In the genomic region with DNA sequence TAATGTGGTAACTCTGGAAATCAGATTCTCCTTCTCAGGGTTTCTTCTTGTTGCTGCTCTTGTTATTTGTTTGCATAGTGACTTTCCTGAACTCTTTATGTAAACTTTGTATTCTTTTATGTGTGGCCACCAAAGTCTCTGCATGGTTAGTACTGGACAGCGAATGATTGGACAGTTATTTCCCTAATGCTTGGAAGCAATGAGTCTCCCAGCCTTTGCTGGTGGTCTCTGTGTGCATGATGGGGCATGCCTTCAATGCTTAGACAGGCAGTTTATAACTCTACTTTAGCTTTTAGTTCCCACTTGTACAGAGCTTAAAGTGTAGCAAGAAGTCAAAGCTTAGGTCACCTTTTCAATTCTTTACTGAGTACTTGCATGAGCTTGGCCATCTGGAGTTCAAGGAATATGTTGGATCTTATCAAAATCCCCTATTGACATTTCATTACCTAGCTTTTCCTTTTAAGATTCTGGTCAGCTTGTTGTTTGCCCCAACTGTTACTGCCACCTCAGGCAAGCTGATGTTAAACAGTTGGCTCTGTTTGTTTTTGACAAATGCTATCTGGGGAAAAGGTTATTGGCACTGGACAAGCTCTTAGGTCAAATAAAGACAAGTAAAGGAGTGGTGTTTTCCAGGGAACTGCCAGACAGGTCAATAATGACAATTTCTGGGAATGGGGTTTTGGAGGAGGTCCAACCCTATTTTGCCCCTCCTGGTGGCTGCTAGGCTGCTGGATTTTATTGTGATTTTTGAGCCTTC, we compare ENCODE assay signal across 3 cellular contexts.
TF ChIP-seq lines count a peak whose summit lies in the region.

No MANE protein-coding gene starts in this region.

TF ChIP-seq in SK-N-SH, 30 proteins besides CTCF, POLR2A, EP300 and RAD21:
- TF ChIP-seq RFX5 (IDR thresholded peaks at IDR 0.05; ENCODE audit: low read length) (no peak), EZH2phosphoT487 (IDR thresholded peaks at IDR 0.05; ENCODE audit: borderline replicate concordance, low read depth) (no peak), FOXM1 (IDR thresholded peaks at IDR 0.05; ENCODE audit: low read depth) (no peak), CHD2 (IDR thresholded peaks at IDR 0.05; ENCODE audit: low read length, partially characterized antibody) (no peak), RXRA (IDR thresholded peaks at IDR 0.05; ENCODE audit: borderline replicate concordance, low read depth) (no peak), MXI1 (IDR thresholded peaks at IDR 0.05; ENCODE audit: low read depth, low read length) (no peak)
- TF ChIP-seq, protein P1, sequence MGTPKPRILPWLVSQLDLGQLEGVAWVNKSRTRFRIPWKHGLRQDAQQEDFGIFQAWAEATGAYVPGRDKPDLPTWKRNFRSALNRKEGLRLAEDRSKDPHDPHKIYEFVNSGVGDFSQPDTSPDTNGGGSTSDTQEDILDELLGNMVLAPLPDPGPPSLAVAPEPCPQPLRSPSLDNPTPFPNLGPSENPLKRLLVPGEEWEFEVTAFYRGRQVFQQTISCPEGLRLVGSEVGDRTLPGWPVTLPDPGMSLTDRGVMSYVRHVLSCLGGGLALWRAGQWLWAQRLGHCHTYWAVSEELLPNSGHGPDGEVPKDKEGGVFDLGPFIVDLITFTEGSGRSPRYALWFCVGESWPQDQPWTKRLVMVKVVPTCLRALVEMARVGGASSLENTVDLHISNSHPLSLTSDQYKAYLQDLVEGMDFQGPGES (IDR thresholded peaks at IDR 0.05; ENCODE audit: low read depth, low read length): no peak
- TF ChIP-seq, protein P2, sequence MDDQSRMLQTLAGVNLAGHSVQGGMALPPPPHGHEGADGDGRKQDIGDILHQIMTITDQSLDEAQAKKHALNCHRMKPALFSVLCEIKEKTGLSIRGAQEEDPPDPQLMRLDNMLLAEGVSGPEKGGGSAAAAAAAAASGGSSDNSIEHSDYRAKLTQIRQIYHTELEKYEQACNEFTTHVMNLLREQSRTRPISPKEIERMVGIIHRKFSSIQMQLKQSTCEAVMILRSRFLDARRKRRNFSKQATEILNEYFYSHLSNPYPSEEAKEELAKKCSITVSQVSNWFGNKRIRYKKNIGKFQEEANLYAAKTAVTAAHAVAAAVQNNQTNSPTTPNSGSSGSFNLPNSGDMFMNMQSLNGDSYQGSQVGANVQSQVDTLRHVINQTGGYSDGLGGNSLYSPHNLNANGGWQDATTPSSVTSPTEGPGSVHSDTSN (IDR thresholded peaks at IDR 0.05): no peak

TF ChIP-seq in SK-N-SH treated with all-trans-retinoic acid at 6 μM for 48 hours, 23 proteins besides CTCF, POLR2A, EP300 and RAD21:
- TF ChIP-seq, protein P3, sequence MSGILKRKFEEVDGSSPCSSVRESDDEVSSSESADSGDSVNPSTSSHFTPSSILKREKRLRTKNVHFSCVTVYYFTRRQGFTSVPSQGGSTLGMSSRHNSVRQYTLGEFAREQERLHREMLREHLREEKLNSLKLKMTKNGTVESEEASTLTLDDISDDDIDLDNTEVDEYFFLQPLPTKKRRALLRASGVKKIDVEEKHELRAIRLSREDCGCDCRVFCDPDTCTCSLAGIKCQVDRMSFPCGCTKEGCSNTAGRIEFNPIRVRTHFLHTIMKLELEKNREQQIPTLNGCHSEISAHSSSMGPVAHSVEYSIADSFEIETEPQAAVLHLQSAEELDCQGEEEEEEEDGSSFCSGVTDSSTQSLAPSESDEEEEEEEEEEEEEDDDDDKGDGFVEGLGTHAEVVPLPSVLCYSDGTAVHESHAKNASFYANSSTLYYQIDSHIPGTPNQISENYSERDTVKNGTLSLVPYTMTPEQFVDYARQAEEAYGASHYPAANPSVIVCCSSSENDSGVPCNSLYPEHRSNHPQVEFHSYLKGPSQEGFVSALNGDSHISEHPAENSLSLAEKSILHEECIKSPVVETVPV (CRISPR knock-in tag; IDR thresholded peaks at IDR 0.05): no peak
- TF ChIP-seq, protein P4, sequence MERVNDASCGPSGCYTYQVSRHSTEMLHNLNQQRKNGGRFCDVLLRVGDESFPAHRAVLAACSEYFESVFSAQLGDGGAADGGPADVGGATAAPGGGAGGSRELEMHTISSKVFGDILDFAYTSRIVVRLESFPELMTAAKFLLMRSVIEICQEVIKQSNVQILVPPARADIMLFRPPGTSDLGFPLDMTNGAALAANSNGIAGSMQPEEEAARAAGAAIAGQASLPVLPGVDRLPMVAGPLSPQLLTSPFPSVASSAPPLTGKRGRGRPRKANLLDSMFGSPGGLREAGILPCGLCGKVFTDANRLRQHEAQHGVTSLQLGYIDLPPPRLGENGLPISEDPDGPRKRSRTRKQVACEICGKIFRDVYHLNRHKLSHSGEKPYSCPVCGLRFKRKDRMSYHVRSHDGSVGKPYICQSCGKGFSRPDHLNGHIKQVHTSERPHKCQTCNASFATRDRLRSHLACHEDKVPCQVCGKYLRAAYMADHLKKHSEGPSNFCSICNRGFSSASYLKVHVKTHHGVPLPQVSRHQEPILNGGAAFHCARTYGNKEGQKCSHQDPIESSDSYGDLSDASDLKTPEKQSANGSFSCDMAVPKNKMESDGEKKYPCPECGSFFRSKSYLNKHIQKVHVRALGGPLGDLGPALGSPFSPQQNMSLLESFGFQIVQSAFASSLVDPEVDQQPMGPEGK (CRISPR knock-in tag; IDR thresholded peaks at IDR 0.05; ENCODE audit: borderline replicate concordance): no peak
- no peak for TF ChIP-seq ZFP30 (CRISPR knock-in tag; IDR thresholded peaks at IDR 0.05)
- no peak for TF ChIP-seq ZFP3 (CRISPR knock-in tag; IDR thresholded peaks at IDR 0.05)
- TF ChIP-seq SNAI2 (CRISPR knock-in tag; IDR thresholded peaks at IDR 0.05): no peak
- TF ChIP-seq ZC3H10 (CRISPR knock-in tag; IDR thresholded peaks at IDR 0.05): no peak
- no peak for TF ChIP-seq TCF4 (CRISPR knock-in tag; IDR thresholded peaks at IDR 0.05; ENCODE audit: borderline replicate concordance)
- TF ChIP-seq TOX (CRISPR knock-in tag; IDR thresholded peaks at IDR 0.05; ENCODE audit: borderline replicate concordance): no peak
- TF ChIP-seq ZNF8 (CRISPR knock-in tag; IDR thresholded peaks at IDR 0.05): no peak
- TF ChIP-seq GLIS3 (CRISPR knock-in tag; IDR thresholded peaks at IDR 0.05): no peak
- no peak for TF ChIP-seq ISL1 (CRISPR knock-in tag; IDR thresholded peaks at IDR 0.05)

TF ChIP-seq in HepG2, 621 proteins besides CTCF, POLR2A, EP300 and RAD21 (continues in another document):
- TF ChIP-seq, protein P5, sequence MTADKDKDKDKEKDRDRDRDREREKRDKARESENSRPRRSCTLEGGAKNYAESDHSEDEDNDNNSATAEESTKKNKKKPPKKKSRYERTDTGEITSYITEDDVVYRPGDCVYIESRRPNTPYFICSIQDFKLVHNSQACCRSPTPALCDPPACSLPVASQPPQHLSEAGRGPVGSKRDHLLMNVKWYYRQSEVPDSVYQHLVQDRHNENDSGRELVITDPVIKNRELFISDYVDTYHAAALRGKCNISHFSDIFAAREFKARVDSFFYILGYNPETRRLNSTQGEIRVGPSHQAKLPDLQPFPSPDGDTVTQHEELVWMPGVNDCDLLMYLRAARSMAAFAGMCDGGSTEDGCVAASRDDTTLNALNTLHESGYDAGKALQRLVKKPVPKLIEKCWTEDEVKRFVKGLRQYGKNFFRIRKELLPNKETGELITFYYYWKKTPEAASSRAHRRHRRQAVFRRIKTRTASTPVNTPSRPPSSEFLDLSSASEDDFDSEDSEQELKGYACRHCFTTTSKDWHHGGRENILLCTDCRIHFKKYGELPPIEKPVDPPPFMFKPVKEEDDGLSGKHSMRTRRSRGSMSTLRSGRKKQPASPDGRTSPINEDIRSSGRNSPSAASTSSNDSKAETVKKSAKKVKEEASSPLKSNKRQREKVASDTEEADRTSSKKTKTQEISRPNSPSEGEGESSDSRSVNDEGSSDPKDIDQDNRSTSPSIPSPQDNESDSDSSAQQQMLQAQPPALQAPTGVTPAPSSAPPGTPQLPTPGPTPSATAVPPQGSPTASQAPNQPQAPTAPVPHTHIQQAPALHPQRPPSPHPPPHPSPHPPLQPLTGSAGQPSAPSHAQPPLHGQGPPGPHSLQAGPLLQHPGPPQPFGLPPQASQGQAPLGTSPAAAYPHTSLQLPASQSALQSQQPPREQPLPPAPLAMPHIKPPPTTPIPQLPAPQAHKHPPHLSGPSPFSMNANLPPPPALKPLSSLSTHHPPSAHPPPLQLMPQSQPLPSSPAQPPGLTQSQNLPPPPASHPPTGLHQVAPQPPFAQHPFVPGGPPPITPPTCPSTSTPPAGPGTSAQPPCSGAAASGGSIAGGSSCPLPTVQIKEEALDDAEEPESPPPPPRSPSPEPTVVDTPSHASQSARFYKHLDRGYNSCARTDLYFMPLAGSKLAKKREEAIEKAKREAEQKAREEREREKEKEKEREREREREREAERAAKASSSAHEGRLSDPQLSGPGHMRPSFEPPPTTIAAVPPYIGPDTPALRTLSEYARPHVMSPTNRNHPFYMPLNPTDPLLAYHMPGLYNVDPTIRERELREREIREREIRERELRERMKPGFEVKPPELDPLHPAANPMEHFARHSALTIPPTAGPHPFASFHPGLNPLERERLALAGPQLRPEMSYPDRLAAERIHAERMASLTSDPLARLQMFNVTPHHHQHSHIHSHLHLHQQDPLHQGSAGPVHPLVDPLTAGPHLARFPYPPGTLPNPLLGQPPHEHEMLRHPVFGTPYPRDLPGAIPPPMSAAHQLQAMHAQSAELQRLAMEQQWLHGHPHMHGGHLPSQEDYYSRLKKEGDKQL (CRISPR knock-in tag; IDR thresholded peaks at IDR 0.05; ENCODE audit: low read depth): no peak
- TF ChIP-seq ZFP90 (CRISPR knock-in tag; IDR thresholded peaks at IDR 0.05; ENCODE audit: borderline replicate concordance) (no peak), MED1 (CRISPR knock-in tag; IDR thresholded peaks at IDR 0.05) (peak; percentile 32; the same call in 1 of the 2 replicates), PRMT3 (CRISPR knock-in tag; IDR thresholded peaks at IDR 0.05; ENCODE audit: borderline replicate concordance, low read depth) (no peak), ZNF713 (CRISPR knock-in tag; IDR thresholded peaks at IDR 0.05) (no peak), NR2F6 (IDR thresholded peaks at IDR 0.05) (peak; percentile 34; the same call in 1 of the 2 replicates), NR2F6 (CRISPR knock-in tag; IDR thresholded peaks at IDR 0.05) (peak; percentile 28; the same call in 1 of the 2 replicates), PHF8 (CRISPR knock-in tag; IDR thresholded peaks at IDR 0.05) (no peak), PHF21A (CRISPR knock-in tag; IDR thresholded peaks at IDR 0.05) (no peak), MLLT10 (CRISPR knock-in tag; IDR thresholded peaks at IDR 0.05) (no peak), ZNF652 (CRISPR knock-in tag; IDR thresholded peaks at IDR 0.05; ENCODE audit: borderline replicate concordance, low read depth) (no peak), KLF15 (CRISPR knock-in tag; IDR thresholded peaks at IDR 0.05; ENCODE audit: borderline replicate concordance) (no peak), AGO2 (optimal IDR thresholded peaks at IDR 0.05; ENCODE audit: low read depth, low read length) (no peak), ZNF619 (CRISPR knock-in tag; IDR thresholded peaks at IDR 0.05) (no peak)
- TF ChIP-seq, protein P6, sequence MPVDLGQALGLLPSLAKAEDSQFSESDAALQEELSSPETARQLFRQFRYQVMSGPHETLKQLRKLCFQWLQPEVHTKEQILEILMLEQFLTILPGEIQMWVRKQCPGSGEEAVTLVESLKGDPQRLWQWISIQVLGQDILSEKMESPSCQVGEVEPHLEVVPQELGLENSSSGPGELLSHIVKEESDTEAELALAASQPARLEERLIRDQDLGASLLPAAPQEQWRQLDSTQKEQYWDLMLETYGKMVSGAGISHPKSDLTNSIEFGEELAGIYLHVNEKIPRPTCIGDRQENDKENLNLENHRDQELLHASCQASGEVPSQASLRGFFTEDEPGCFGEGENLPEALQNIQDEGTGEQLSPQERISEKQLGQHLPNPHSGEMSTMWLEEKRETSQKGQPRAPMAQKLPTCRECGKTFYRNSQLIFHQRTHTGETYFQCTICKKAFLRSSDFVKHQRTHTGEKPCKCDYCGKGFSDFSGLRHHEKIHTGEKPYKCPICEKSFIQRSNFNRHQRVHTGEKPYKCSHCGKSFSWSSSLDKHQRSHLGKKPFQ (CRISPR knock-in tag; IDR thresholded peaks at IDR 0.05; ENCODE audit: insufficient replicate concordance): no peak
- TF ChIP-seq, protein P7, sequence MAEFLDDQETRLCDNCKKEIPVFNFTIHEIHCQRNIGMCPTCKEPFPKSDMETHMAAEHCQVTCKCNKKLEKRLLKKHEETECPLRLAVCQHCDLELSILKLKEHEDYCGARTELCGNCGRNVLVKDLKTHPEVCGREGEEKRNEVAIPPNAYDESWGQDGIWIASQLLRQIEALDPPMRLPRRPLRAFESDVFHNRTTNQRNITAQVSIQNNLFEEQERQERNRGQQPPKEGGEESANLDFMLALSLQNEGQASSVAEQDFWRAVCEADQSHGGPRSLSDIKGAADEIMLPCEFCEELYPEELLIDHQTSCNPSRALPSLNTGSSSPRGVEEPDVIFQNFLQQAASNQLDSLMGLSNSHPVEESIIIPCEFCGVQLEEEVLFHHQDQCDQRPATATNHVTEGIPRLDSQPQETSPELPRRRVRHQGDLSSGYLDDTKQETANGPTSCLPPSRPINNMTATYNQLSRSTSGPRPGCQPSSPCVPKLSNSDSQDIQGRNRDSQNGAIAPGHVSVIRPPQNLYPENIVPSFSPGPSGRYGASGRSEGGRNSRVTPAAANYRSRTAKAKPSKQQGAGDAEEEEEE (CRISPR knock-in tag; IDR thresholded peaks at IDR 0.05; ENCODE audit: borderline replicate concordance): no peak
- TF ChIP-seq, protein P8, sequence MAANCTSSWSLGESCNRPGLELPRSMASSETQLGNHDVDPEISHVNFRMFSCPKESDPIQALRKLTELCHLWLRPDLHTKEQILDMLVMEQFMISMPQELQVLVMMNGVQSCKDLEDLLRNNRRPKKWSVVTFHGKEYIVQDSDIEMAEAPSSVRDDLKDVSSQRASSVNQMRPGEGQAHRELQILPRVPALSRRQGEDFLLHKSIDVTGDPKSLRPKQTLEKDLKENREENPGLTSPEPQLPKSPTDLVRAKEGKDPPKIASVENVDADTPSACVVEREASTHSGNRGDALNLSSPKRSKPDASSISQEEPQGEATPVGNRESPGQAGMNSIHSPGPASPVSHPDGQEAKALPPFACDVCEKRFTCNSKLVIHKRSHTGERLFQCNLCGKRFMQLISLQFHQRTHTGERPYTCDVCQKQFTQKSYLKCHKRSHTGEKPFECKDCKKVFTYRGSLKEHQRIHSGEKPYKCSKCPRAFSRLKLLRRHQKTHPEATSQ (CRISPR knock-in tag; IDR thresholded peaks at IDR 0.05; ENCODE audit: borderline replicate concordance): no peak
